In genomic region chr5:154858251-154858971, GRCh38 we compare ENCODE assay signal across 1 cellular context.
TF ChIP-seq lines count a peak whose summit lies in the region.

Gene CNOT8 (plus strand): TSS chr5:154858627. CDS start chr5:154863279, 4,652 bp downstream.

TF ChIP-seq in HEK293, 187 proteins besides CTCF, POLR2A, EP300 and RAD21 (continued from another document):
- TF ChIP-seq ZBTB11 (tag by site-specific recombination; conservative IDR thresholded peaks at IDR 0.05; ENCODE audit: low read depth), result peak; percentile 87
- TF ChIP-seq ZNF645 (tag by site-specific recombination; IDR thresholded peaks at IDR 0.05), result no peak
- TF ChIP-seq ZNF777 (tag by site-specific recombination; IDR thresholded peaks at IDR 0.05; ENCODE audit: borderline replicate concordance), result peak; percentile 42; the same call in 1 of the 2 replicates
- TF ChIP-seq KLF8 (tag by site-specific recombination; IDR thresholded peaks at IDR 0.05), result peak; percentile 88
- no peak for TF ChIP-seq ZNF621 (tag by site-specific recombination; IDR thresholded peaks at IDR 0.05)
- TF ChIP-seq ZNF580 (tag by site-specific recombination; IDR thresholded peaks at IDR 0.05), result peak; percentile 55; the same call in 1 of the 2 replicates
- no peak for TF ChIP-seq ZNF48 (tag by site-specific recombination; IDR thresholded peaks at IDR 0.05)
- TF ChIP-seq PATZ1 (tag by site-specific recombination; IDR thresholded peaks at IDR 0.05), result 0 out of 2 replicates have a peak, but pooled peaks have one; percentile 49
- peak; percentile 91 for TF ChIP-seq SP3 (tag by site-specific recombination; IDR thresholded peaks at IDR 0.05)
- TF ChIP-seq KLF17 (tag by site-specific recombination; IDR thresholded peaks at IDR 0.05), result no peak; the same call in 1 of the 2 replicates
- TF ChIP-seq GLIS1 (tag by site-specific recombination; IDR thresholded peaks at IDR 0.05), result peak; percentile 54
- peak; percentile 73; the same call in 1 of the 2 replicates for TF ChIP-seq ZNF610 (tag by site-specific recombination; IDR thresholded peaks at IDR 0.05; ENCODE audit: borderline replicate concordance)
- peak; percentile 66 for TF ChIP-seq ZNF335 (tag by site-specific recombination; conservative IDR thresholded peaks at IDR 0.05)
- no peak for TF ChIP-seq ZNF362 (tag by site-specific recombination; IDR thresholded peaks at IDR 0.05)
- TF ChIP-seq ZNF324 (tag by site-specific recombination; IDR thresholded peaks at IDR 0.05), result peak; percentile 59
- TF ChIP-seq ZNF341 (tag by site-specific recombination; IDR thresholded peaks at IDR 0.05; ENCODE audit: low read depth), result no peak; the same call in 1 of the 2 replicates
- TF ChIP-seq ZNF10 (tag by site-specific recombination; IDR thresholded peaks at IDR 0.05), result no peak
- TF ChIP-seq ZBTB8A (tag by site-specific recombination; IDR thresholded peaks at IDR 0.05), result peak; percentile 82
- TF ChIP-seq ZBTB17 (tag by site-specific recombination; IDR thresholded peaks at IDR 0.05), result peak; percentile 65
- TF ChIP-seq PRDM4 (tag by site-specific recombination; IDR thresholded peaks at IDR 0.05), result no peak
- peak; percentile 71 for TF ChIP-seq SCRT2 (tag by site-specific recombination; IDR thresholded peaks at IDR 0.05)
